In the genomic region with DNA sequence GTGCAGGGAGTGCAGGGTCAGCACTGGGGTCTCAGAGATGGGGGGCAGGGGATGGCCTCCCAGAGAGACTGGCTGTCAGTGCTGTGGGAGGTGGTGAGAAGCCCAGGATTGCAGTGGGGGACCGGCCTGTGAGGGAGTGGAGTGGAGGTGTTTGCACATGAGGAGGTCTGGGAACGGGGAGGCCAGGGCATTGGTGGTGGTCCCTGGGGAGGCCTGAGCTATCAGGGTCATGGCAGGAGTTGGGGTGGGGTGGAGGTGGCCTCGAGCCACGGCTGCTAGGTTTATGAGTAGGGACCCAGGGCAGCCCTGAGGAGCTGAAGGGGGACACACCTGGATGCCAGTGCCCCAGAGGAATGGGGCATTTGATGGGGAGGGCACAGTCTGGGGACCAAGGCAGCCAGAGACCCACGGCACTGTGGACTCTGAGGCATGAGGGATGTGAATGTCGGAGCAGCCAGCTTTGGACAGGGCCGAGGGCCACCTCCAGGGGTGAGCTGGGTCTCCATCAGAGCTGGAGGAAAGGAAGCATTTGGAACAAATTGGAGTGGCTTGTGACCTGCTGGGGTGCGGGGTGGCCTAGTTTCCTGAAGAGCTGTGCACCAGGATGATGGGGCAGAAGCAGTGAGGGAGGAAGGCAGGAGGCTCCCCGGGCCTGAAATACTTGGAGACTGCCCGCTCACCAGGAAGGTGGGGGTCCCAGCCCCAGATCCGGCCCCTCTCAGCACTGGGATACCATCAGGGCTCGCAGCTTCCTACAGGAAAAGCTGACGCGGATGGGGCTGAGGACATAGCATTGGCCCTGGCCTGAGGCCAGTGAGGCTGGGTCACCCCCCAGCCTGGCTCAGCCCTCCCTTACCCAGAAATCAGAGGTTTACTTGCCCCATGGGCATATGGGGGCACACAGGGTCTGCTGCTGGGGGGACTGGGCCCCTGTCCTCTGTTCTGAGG, we compare ENCODE assay signal across 17 cellular contexts. TPM values are rescaled to one million over a fixed set of nuclear protein-coding genes. Genes with fewer than 3 reads are reported as not detected.
DNase-seq lines count a peak whose midpoint lies in the region; ATAC-seq and TF ChIP-seq lines count a peak whose summit lies in the region.
"Had no signal": no experiment of that assay in that cellular context is flagged by ENCODE, and none has a peak within 500 bp of the region (broad histone marks: within the 10 kb centered on the region; RNA-seq: fewer than 3 reads in every experiment).

No MANE protein-coding gene starts in this region.

- peak overlapping the region; percentile 3 for H3K9ac ChIP-seq in muscle layer of colon (ENCODE audit: low read length)

- no peaks in the 10 kb centered on the region for H3K27me3 Mint-ChIP-seq in T-helper 2 cell treated with Interferon-gamma antibody and Interleukin-4, amounts not matched to agents 5 μg/mL and 100 μg/mL, for 36 hours (ENCODE audit: low read depth)

- H3K4me1 Mint-ChIP-seq in T-helper 2 cell treated with Interferon-gamma antibody and Interleukin-4, amounts not matched to agents 5 μg/mL and 100 μg/mL, for 36 hours (ENCODE audit: low read depth) = peaks cover 3% of the 10 kb centered on the region

- 84% methylated on average over 10 of the region's 14 CpGs for WGBS in suprapubic skin
- WGBS in hepatocyte (ENCODE audit: low lambda C conversion rate, missing lambda C conversion rate) = 90% methylated on average over 14 of the region's 14 CpGs

- no peak for TF ChIP-seq EP300 in suprapubic skin (IDR thresholded peaks at IDR 0.05)

- H3K4me3 Mint-ChIP-seq in T-helper 2 cell treated with Interferon-gamma antibody and Interleukin-4, amounts not matched to agents 5 μg/mL and 100 μg/mL, for 36 hours = no peak overlapping the region
- H3K4me3 Mint-ChIP-seq: activated B cell treated with CpG ODN at 0.5 μM for 24 hours; stimulated activated naive CD8-positive, alpha-beta T cell treated with anti-CD3 and anti-CD28 coated beads, Interleukin-15, amount 100 ng/mL, for 72 hours had no signal

- no peak overlapping the region for H3K4me2 ChIP-seq in hepatocyte

- no peaks in the 10 kb centered on the region for H3K9me3 Mint-ChIP-seq in T-helper 2 cell treated with Interferon-gamma antibody and Interleukin-4, amounts not matched to agents 5 μg/mL and 100 μg/mL, for 36 hours
- H3K9me3 Mint-ChIP-seq: activated B cell treated with CpG ODN at 0.5 μM for 24 hours; stimulated activated naive CD8-positive, alpha-beta T cell treated with anti-CD3 and anti-CD28 coated beads, Interleukin-15, amount 100 ng/mL, for 72 hours had no signal

- DNase-seq in T-helper 2 cell treated with Interferon-gamma antibody and Interleukin-4, amounts not matched to agents 5 μg/mL and 100 μg/mL, for 36 hours (ENCODE audit: low spot score) = no peak
- DNase-seq in T-helper 2 cell (no peak), coronary artery (ENCODE audit: low spot score) (no peak), suprapubic skin (ENCODE audit: low spot score in 2 of 2) (no peak), hepatocyte (ENCODE audit: low spot score) (no peak), hepatic stellate cell (ENCODE audit: low spot score) (no peak)
- DNase-seq: activated B cell treated with CpG ODN at 0.5 μM for 24 hours; activated gamma-delta T cell; dorsolateral prefrontal cortex; Kasumi-1; NCI-H146; stimulated activated naive CD8-positive, alpha-beta T cell treated with anti-CD3 and anti-CD28 coated beads, Interleukin-15, amount 100 ng/mL, for 72 hours had no signal

- no peak for TF ChIP-seq POLR2A in suprapubic skin (IDR thresholded peaks at IDR 0.05)

- H2AFZ ChIP-seq in hepatocyte = no peak overlapping the region

- H3K4me1 ChIP-seq in muscle layer of colon (ENCODE audit: insufficient read depth, low read length) = peaks cover 51% of the 10 kb centered on the region
- H3K4me1 ChIP-seq in suprapubic skin = peaks cover 54% of the 10 kb centered on the region
- peaks cover 13% of the 10 kb centered on the region for H3K4me1 ChIP-seq in hepatocyte (ENCODE audit: insufficient read depth)

- H3K4me3 ChIP-seq in coronary artery (no peak overlapping the region), muscle layer of colon (ENCODE audit: low read depth in 1 of 2, low read length in 2 of 2) (no peak overlapping the region), suprapubic skin (no peak overlapping the region), hepatocyte (no peak overlapping the region)
- H3K4me3 ChIP-seq: dorsolateral prefrontal cortex, GM12878, lung had no signal

- H3K9me3 ChIP-seq in muscle layer of colon (ENCODE audit: low read length) (no peaks in the 10 kb centered on the region), suprapubic skin (no peaks in the 10 kb centered on the region), hepatocyte (ENCODE audit: low read depth) (no peaks in the 10 kb centered on the region)

- no peaks in the 10 kb centered on the region for H3K9me2 ChIP-seq in hepatocyte (replicated peaks; ENCODE audit: insufficient read depth)

- H3K36me3 ChIP-seq in muscle layer of colon (ENCODE audit: insufficient read depth, low read length) (no peaks in the 10 kb centered on the region), suprapubic skin (no peaks in the 10 kb centered on the region), hepatocyte (replicated peaks; ENCODE audit: insufficient read depth, low read depth) (no peaks in the 10 kb centered on the region)

- no peak for TF ChIP-seq CTCF in coronary artery (IDR thresholded peaks at IDR 0.05)
- TF ChIP-seq CTCF in suprapubic skin (IDR thresholded peaks at IDR 0.05) = no peak
- TF ChIP-seq CTCF in hepatocyte (IDR thresholded peaks at IDR 0.05; ENCODE audit: poor library complexity) = no peak

- no peaks in the 10 kb centered on the region for H4K20me1 ChIP-seq in hepatocyte (ENCODE audit: insufficient read depth, poor library complexity, severe bottlenecking)

- H3K27ac ChIP-seq in coronary artery (peak overlapping the region; percentile 71 to 89), muscle layer of colon (ENCODE audit: low read depth, low read length) (peak overlapping the region; percentile 79), suprapubic skin (peak overlapping the region; percentile 67), hepatocyte (no peak overlapping the region)

- H3K27me3 ChIP-seq in muscle layer of colon (ENCODE audit: control insufficient read depth in 1 of 2, insufficient read depth in 2 of 2, low read length in 2 of 2) = no peaks in the 10 kb centered on the region
- H3K27me3 ChIP-seq in suprapubic skin = no peaks in the 10 kb centered on the region
- H3K27me3 ChIP-seq in hepatocyte = no peaks in the 10 kb centered on the region
- H3K27me3 ChIP-seq: dorsolateral prefrontal cortex had no signal

- no peaks in the 10 kb centered on the region for H3K36me3 Mint-ChIP-seq in T-helper 2 cell treated with Interferon-gamma antibody and Interleukin-4, amounts not matched to agents 5 μg/mL and 100 μg/mL, for 36 hours (ENCODE audit: low read depth)

- H3K27ac Mint-ChIP-seq in T-helper 2 cell treated with Interferon-gamma antibody and Interleukin-4, amounts not matched to agents 5 μg/mL and 100 μg/mL, for 36 hours = peak overlapping the region; percentile 26
- H3K27ac Mint-ChIP-seq: activated B cell treated with CpG ODN at 0.5 μM for 24 hours had no signal

- no peaks in the 10 kb centered on the region for H3K79me2 ChIP-seq in hepatocyte

- ATAC-seq in GM21717 (IDR thresholded peaks at IDR 0.05; ENCODE audit: unreplicated experiment) = no peak

RNA-seq across cellular contexts. Expression of a gene that starts 9.5 kb away (rescaled TPM):
- total RNA-seq in suprapubic skin (10 to 100 TPM; 12.8 to 19.7 (median 14.0) TPM), hepatocyte (3.2 and 6.4 TPM in 2 replicates)
- 7.8 and 8.6 TPM in 2 replicates for polyA plus RNA-seq in hepatocyte
- total RNA-seq: activated B cell treated with CpG ODN at 0.5 μM for 24 hours, OCI-LY7 had no signal
